ENCODE assay signal across 2 cellular contexts in the genomic region with DNA sequence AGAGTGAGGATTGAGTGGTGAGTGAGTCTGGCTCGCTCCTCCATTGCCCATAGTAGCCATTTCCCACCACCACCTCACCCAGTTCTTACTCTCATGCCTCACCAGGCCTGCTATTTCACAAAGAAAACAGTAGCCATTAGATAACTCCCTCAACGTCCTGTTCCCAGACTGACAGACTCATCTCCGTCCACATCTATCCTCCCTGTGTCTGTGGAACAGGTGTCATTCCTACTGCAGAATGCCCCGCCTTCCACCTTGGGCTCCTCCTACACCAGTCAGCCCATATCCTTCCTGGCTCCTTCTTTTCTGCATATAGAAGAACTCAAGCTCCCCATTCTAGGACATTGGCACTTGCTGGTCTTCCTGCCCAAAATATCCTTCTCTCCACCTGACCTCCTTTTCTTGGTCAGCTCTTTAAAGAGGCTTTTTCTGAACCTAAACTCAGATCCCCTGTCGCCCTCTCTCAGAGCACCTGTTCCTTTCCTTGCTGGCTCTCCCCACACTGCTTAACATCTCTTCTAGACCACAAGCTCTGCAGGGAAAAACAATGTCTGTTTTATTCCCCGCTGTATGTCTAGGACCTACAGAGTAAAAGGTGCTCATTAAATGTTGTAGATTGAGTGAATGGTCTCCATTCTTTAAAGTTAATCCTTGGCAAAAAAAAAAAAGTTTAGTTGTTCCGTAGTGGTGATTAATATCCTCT.
TF ChIP-seq lines count a peak whose summit lies in the region.

No MANE protein-coding gene starts in this region.

TF ChIP-seq in IMR-90, 13 proteins besides CTCF, POLR2A, EP300 and RAD21:
- TF ChIP-seq, protein P1, sequence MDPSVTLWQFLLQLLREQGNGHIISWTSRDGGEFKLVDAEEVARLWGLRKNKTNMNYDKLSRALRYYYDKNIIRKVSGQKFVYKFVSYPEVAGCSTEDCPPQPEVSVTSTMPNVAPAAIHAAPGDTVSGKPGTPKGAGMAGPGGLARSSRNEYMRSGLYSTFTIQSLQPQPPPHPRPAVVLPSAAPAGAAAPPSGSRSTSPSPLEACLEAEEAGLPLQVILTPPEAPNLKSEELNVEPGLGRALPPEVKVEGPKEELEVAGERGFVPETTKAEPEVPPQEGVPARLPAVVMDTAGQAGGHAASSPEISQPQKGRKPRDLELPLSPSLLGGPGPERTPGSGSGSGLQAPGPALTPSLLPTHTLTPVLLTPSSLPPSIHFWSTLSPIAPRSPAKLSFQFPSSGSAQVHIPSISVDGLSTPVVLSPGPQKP (IDR thresholded peaks at IDR 0.05; ENCODE audit: borderline replicate concordance, low read depth, low read length), result no peak
- TF ChIP-seq MAFK (IDR thresholded peaks at IDR 0.05; ENCODE audit: low read depth, low read length), result no peak
- no peak for TF ChIP-seq FOS (IDR thresholded peaks at IDR 0.05; ENCODE audit: low read depth, low read length)
- TF ChIP-seq MAZ (IDR thresholded peaks at IDR 0.05; ENCODE audit: borderline replicate concordance, low read depth, low read length), result no peak
- no peak for TF ChIP-seq NFE2L2 (IDR thresholded peaks at IDR 0.05; ENCODE audit: low read depth, low read length)
- TF ChIP-seq BHLHE40 (IDR thresholded peaks at IDR 0.05; ENCODE audit: low read depth, low read length), result no peak
- TF ChIP-seq SMC3 (IDR thresholded peaks at IDR 0.05; ENCODE audit: low read depth, low read length), result no peak
- TF ChIP-seq CHD1 (IDR thresholded peaks at IDR 0.05; ENCODE audit: low read depth, low read length), result no peak
- no peak for TF ChIP-seq CEBPB (IDR thresholded peaks at IDR 0.05; ENCODE audit: low read depth, low read length)
- TF ChIP-seq, protein P2, sequence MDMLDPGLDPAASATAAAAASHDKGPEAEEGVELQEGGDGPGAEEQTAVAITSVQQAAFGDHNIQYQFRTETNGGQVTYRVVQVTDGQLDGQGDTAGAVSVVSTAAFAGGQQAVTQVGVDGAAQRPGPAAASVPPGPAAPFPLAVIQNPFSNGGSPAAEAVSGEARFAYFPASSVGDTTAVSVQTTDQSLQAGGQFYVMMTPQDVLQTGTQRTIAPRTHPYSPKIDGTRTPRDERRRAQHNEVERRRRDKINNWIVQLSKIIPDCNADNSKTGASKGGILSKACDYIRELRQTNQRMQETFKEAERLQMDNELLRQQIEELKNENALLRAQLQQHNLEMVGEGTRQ (IDR thresholded peaks at IDR 0.05; ENCODE audit: low read depth, low read length), result no peak

TF ChIP-seq in SK-N-SH, 30 proteins besides CTCF, POLR2A, EP300 and RAD21:
- TF ChIP-seq JUND (IDR thresholded peaks at IDR 0.05), result no peak
- no peak for TF ChIP-seq SMC3 (IDR thresholded peaks at IDR 0.05; ENCODE audit: low read depth, low read length)
- TF ChIP-seq, protein P3, sequence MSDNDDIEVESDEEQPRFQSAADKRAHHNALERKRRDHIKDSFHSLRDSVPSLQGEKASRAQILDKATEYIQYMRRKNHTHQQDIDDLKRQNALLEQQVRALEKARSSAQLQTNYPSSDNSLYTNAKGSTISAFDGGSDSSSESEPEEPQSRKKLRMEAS (IDR thresholded peaks at IDR 0.05; ENCODE audit: low read depth), result no peak
- no peak for TF ChIP-seq ZBTB33 (IDR thresholded peaks at IDR 0.05; ENCODE audit: borderline replicate concordance, low read depth)
- no peak for TF ChIP-seq SIN3A (IDR thresholded peaks at IDR 0.05; ENCODE audit: borderline replicate concordance, low read depth, low read length)
- TF ChIP-seq PBX3 (IDR thresholded peaks at IDR 0.05), result no peak
- no peak for TF ChIP-seq MEF2A (IDR thresholded peaks at IDR 0.05; ENCODE audit: borderline replicate concordance, low read depth)
